Comparison of ENCODE assay signal across 13 cellular contexts in the genomic region with DNA sequence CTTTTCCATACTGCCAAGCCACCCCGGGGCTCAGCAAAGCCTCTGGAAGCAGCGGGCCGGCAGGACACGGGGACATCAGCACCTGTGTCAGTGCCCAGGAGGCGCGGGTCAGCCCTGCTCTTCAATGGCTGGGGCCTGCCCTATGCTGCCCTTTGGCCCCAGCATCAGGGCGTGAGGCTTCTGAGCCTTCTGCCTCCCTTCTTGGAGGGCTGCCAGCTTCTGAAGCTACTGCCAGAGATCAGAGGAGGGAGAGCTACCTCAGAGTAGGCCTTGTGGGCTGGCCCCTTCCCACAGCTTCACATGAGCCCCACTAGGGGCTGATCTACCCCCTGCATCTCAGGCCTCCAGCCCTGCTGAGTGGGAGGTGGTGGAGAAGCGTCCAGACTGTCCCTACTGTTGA. TPM values are rescaled to one million over a fixed set of nuclear protein-coding genes. Genes with fewer than 3 reads are reported as not detected.
DNase-seq lines count a peak whose midpoint lies in the region; FAIRE-seq and TF ChIP-seq lines count a peak whose summit lies in the region.
"Had no signal": no experiment of that assay in that cellular context is flagged by ENCODE, and none has a peak within 500 bp of the region (broad histone marks: within the 10 kb centered on the region; RNA-seq: fewer than 3 reads in every experiment).

No MANE protein-coding gene starts in this region.

- peak overlapping the region; percentile 38 for H3K27ac ChIP-seq in endodermal cell (ENCODE audit: low read depth, low read length)
- no peak overlapping the region for H3K27ac ChIP-seq in CD4-positive, alpha-beta memory T cell (ENCODE audit: low read depth, low read length)
- H3K27ac ChIP-seq: gastrocnemius medialis, tibial artery had no signal

- CTCF ChIA-PET in activated CD4-positive, alpha-beta T cell treated with anti-CD3 and anti-CD28 coated beads, Interleukin-2, amount 10 ng/mL, durations not matched to agents 7 days and 5 days (lab: Charles Lee) = interaction anchor here (1.0 kb wide), 1 partner anchor 25 kb away, joined by 5 read pairs; no protein-coding TSS in a partner anchor
- CTCF ChIA-PET in CD4-positive, alpha-beta memory T cell (lab: Charles Lee; ENCODE audit: partially characterized antibody) = no interaction called here

- intact Hi-C loops in CD4-positive, alpha-beta memory T cell (cut with micrococcal nuclease) = no loop called here

- POLR2A ChIA-PET in activated CD4-positive, alpha-beta T cell treated with anti-CD3 and anti-CD28 coated beads, Interleukin-2, amount 10 ng/mL, durations not matched to agents 7 days and 5 days (lab: Charles Lee) = no interaction called here
- POLR2A ChIA-PET in CD4-positive, alpha-beta memory T cell (lab: Charles Lee; ENCODE audit: partially characterized antibody) = no interaction called here

- H3K4me3 ChIP-seq in endodermal cell (ENCODE audit: low read length) = no peak overlapping the region
- no peak overlapping the region for H3K4me3 ChIP-seq in CD4-positive, alpha-beta memory T cell (ENCODE audit: low read length in 2 of 2)
- H3K4me3 ChIP-seq: gastrocnemius medialis, GM12878, tibial artery had no signal

- peak overlapping the region; percentile 27 for H3K27ac Mint-ChIP-seq in activated CD4-positive, alpha-beta T cell treated with anti-CD3 and anti-CD28 coated beads, Interleukin-2, amount 10 ng/mL, durations not matched to agents 7 days and 5 days
- no peak overlapping the region for H3K27ac Mint-ChIP-seq in endodermal cell
- no peak overlapping the region for H3K27ac Mint-ChIP-seq in CD4-positive, alpha-beta memory T cell
- H3K27ac Mint-ChIP-seq: activated T-cell treated with anti-CD3 and anti-CD28 coated beads, Interleukin-2, amount 50 U/mL, for 72 hours had no signal

- no peak for FAIRE-seq in urothelium cell line (lab: Jason Lieb, UNC)
- FAIRE-seq: GM12878, islet of Langerhans had no signal

- peaks cover 2% of the 10 kb centered on the region for H3K4me1 Mint-ChIP-seq in activated CD4-positive, alpha-beta T cell treated with anti-CD3 and anti-CD28 coated beads, Interleukin-2, amount 10 ng/mL, durations not matched to agents 7 days and 5 days
- H3K4me1 Mint-ChIP-seq in endodermal cell = peaks cover 10% of the 10 kb centered on the region
- peaks cover 2 to 16% (median 4%) of the 10 kb centered on the region in 4 donors for H3K4me1 Mint-ChIP-seq in CD4-positive, alpha-beta memory T cell

- peaks cover 2% of the 10 kb centered on the region for H3K27me3 Mint-ChIP-seq in activated CD4-positive, alpha-beta T cell treated with anti-CD3 and anti-CD28 coated beads, Interleukin-2, amount 10 ng/mL, durations not matched to agents 7 days and 5 days
- no peaks in the 10 kb centered on the region for H3K27me3 Mint-ChIP-seq in endodermal cell (ENCODE audit: insufficient read depth)
- no peaks in the 10 kb centered on the region for H3K27me3 Mint-ChIP-seq in CD4-positive, alpha-beta memory T cell

- no peak overlapping the region for H3K9ac ChIP-seq in endodermal cell (ENCODE audit: extremely low read depth, low read length, poor library complexity, severe bottlenecking)

- no peak for DNase-seq in activated CD4-positive, alpha-beta T cell treated with anti-CD3 and anti-CD28 coated beads, Interleukin-2, amount 10 ng/mL, durations not matched to agents 7 days and 5 days
- DNase-seq in activated CD4-positive, alpha-beta T cell treated with anti-CD3 and anti-CD28 coated beads for 4 hours = no peak
- DNase-seq in RPMI8226 = peak; percentile 93
- no peak for DNase-seq in endodermal cell
- peak; percentile 33 for DNase-seq in urothelium cell line (ENCODE audit: low spot score)
- no peak for DNase-seq in A172 (ENCODE audit: low spot score)
- no peak for DNase-seq in pons (ENCODE audit: low spot score)
- no peak for DNase-seq in CD4-positive, alpha-beta memory T cell
- DNase-seq: activated T-cell treated with anti-CD3 and anti-CD28 coated beads, Interleukin-2, amount 50 U/mL, for 72 hours; gastrocnemius medialis; tibial artery had no signal

- no peaks in the 10 kb centered on the region for H3K27me3 ChIP-seq in endodermal cell (ENCODE audit: control insufficient read depth, insufficient read depth, low read length, poor library complexity, severe bottlenecking)
- H3K27me3 ChIP-seq in CD4-positive, alpha-beta memory T cell (ENCODE audit: insufficient read depth, low read length) = no peaks in the 10 kb centered on the region
- H3K27me3 ChIP-seq: gastrocnemius medialis had no signal

- H3K4me1 ChIP-seq in endodermal cell (ENCODE audit: control insufficient read depth, insufficient read depth, low read length) = peaks cover 8% of the 10 kb centered on the region
- peaks cover 2% of the 10 kb centered on the region for H3K4me1 ChIP-seq in CD4-positive, alpha-beta memory T cell (ENCODE audit: insufficient read depth, low read length)
- H3K4me1 ChIP-seq: gastrocnemius medialis had no signal

- H3K36me3 ChIP-seq in endodermal cell (ENCODE audit: control insufficient read depth, insufficient read depth, low read length) = no peaks in the 10 kb centered on the region
- H3K36me3 ChIP-seq in CD4-positive, alpha-beta memory T cell (ENCODE audit: insufficient read depth, low read length) = no peaks in the 10 kb centered on the region
- H3K36me3 ChIP-seq: gastrocnemius medialis, tibial artery had no signal

- H3K9me3 ChIP-seq in endodermal cell (ENCODE audit: control insufficient read depth, low read length) = no peaks in the 10 kb centered on the region
- no peaks in the 10 kb centered on the region for H3K9me3 ChIP-seq in CD4-positive, alpha-beta memory T cell (ENCODE audit: control insufficient read depth in 1 of 2, low read length in 2 of 2)
- H3K9me3 ChIP-seq: gastrocnemius medialis, tibial artery had no signal

- 85 to 89% methylated on average over 8 of the region's 8 CpGs for WGBS in endodermal cell (ENCODE audit: insufficient coverage in 1 of 2, insufficient read length in 1 of 2), 2 experiments

- no peaks in the 10 kb centered on the region for H3K9me3 Mint-ChIP-seq in activated CD4-positive, alpha-beta T cell treated with anti-CD3 and anti-CD28 coated beads, Interleukin-2, amount 10 ng/mL, durations not matched to agents 7 days and 5 days
- H3K9me3 Mint-ChIP-seq in endodermal cell = no peaks in the 10 kb centered on the region
- H3K9me3 Mint-ChIP-seq in CD4-positive, alpha-beta memory T cell = no peaks in the 10 kb centered on the region
- H3K9me3 Mint-ChIP-seq: activated T-cell treated with anti-CD3 and anti-CD28 coated beads, Interleukin-2, amount 50 U/mL, for 72 hours had no signal

- H3K36me3 Mint-ChIP-seq in activated CD4-positive, alpha-beta T cell treated with anti-CD3 and anti-CD28 coated beads, Interleukin-2, amount 10 ng/mL, durations not matched to agents 7 days and 5 days (ENCODE audit: low read depth) = no peaks in the 10 kb centered on the region
- no peaks in the 10 kb centered on the region for H3K36me3 Mint-ChIP-seq in endodermal cell (ENCODE audit: low read depth)
- H3K36me3 Mint-ChIP-seq in CD4-positive, alpha-beta memory T cell = no peaks in the 10 kb centered on the region

- no peak overlapping the region for H3K4me3 Mint-ChIP-seq in activated CD4-positive, alpha-beta T cell treated with anti-CD3 and anti-CD28 coated beads, Interleukin-2, amount 10 ng/mL, durations not matched to agents 7 days and 5 days
- no peak overlapping the region for H3K4me3 Mint-ChIP-seq in endodermal cell
- H3K4me3 Mint-ChIP-seq in CD4-positive, alpha-beta memory T cell = no peak overlapping the region
- H3K4me3 Mint-ChIP-seq: activated T-cell treated with anti-CD3 and anti-CD28 coated beads, Interleukin-2, amount 50 U/mL, for 72 hours had no signal

- peak; percentile 19 for TF ChIP-seq CTCF in endodermal cell (conservative IDR thresholded peaks at IDR 0.05)

RNA-seq across cellular contexts. Expression of a gene that starts 13.0 kb away (rescaled TPM):
- total RNA-seq in activated CD4-positive, alpha-beta T cell treated with anti-CD3 and anti-CD28 coated beads, Interleukin-2, amount 10 ng/mL, durations not matched to agents 7 days and 5 days = 10 to 100 TPM; 17.5 to 19.2 TPM
- total RNA-seq in endodermal cell = 10 to 100 TPM; 30.1 to 32.2 TPM
- polyA plus RNA-seq in endodermal cell (2013, experiment 1 of 2) = 27.7 TPM
- 24.2 TPM for polyA plus RNA-seq in endodermal cell (2013, experiment 2 of 2)
- total RNA-seq in A172 (2014; rRNA removed; shearing (Covaris generic)) = 57.3 and 58.9 TPM in 2 replicates
- total RNA-seq in CD4-positive, alpha-beta memory T cell = 10 to 100 TPM; 31.1 to 34.6 TPM
- 10 to 100 TPM; 28.6 to 38.4 TPM for polyA plus RNA-seq in CD4-positive, alpha-beta memory T cell

RNA-seq across cellular contexts. Expression of a gene that starts 21.7 kb away (rescaled TPM):
- 10 to 100 TPM; 35.3 to 40.9 TPM for total RNA-seq in activated CD4-positive, alpha-beta T cell treated with anti-CD3 and anti-CD28 coated beads, Interleukin-2, amount 10 ng/mL, durations not matched to agents 7 days and 5 days
- total RNA-seq in endodermal cell = 10 to 100 TPM in 1 of 2 donors, 1 to 10 TPM in 1; 8.5 to 14.6 TPM
- polyA plus RNA-seq in endodermal cell (2013, experiment 1 of 2) = 14.7 TPM
- polyA plus RNA-seq in endodermal cell (2013, experiment 2 of 2) = 11.5 TPM
- 46.9 and 53.7 TPM in 2 replicates for total RNA-seq in A172 (2014; rRNA removed; shearing (Covaris generic))
- 10 to 100 TPM; 39.6 to 40.0 TPM for total RNA-seq in CD4-positive, alpha-beta memory T cell
- polyA plus RNA-seq in CD4-positive, alpha-beta memory T cell = 10 to 100 TPM; 66.2 to 68.3 TPM

RNA-seq across cellular contexts. Expression of a gene that starts 21.8 kb away (rescaled TPM):
- total RNA-seq in activated CD4-positive, alpha-beta T cell treated with anti-CD3 and anti-CD28 coated beads, Interleukin-2, amount 10 ng/mL, durations not matched to agents 7 days and 5 days = 10 to 100 TPM; 40.8 to 46.5 TPM
- total RNA-seq in endodermal cell = 10 to 100 TPM; 21.8 TPM
- 34.3 TPM for polyA plus RNA-seq in endodermal cell (2013, experiment 1 of 2)
- 30.3 TPM for polyA plus RNA-seq in endodermal cell (2013, experiment 2 of 2)
- total RNA-seq in A172 (2014; rRNA removed; shearing (Covaris generic)) = 23.1 and 24.8 TPM in 2 replicates
- 10 to 100 TPM; 50.0 to 53.0 TPM for total RNA-seq in CD4-positive, alpha-beta memory T cell
- polyA plus RNA-seq in CD4-positive, alpha-beta memory T cell = 10 to 100 TPM; 39.6 to 41.9 TPM

RNA-seq across cellular contexts. Expression of a gene that starts 26.8 kb away (rescaled TPM):
- total RNA-seq in activated CD4-positive, alpha-beta T cell treated with anti-CD3 and anti-CD28 coated beads, Interleukin-2, amount 10 ng/mL, durations not matched to agents 7 days and 5 days = 1 to 10 TPM; 3.5 to 3.6 TPM
- total RNA-seq in endodermal cell = 1 to 10 TPM in 1 of 2 donors, under 1 TPM in 1; 0.22 to 1.4 TPM
- polyA plus RNA-seq in endodermal cell (2013, experiment 1 of 2) = 4.4 TPM
- polyA plus RNA-seq in endodermal cell (2013, experiment 2 of 2) = 2.6 TPM
- 0.09 and 0.62 TPM in 2 replicates for total RNA-seq in A172 (2014; rRNA removed; shearing (Covaris generic))
- 1 to 10 TPM; 3.7 to 4.2 TPM for total RNA-seq in CD4-positive, alpha-beta memory T cell
- not detected for polyA plus RNA-seq in CD4-positive, alpha-beta memory T cell

RNA-seq across cellular contexts. Expression of a gene that starts 31.7 kb away (rescaled TPM):
- 100 to 1,000 TPM in 1 of 2 experiments, 10 to 100 TPM in 1; 88.3 to 122 TPM for total RNA-seq in activated CD4-positive, alpha-beta T cell treated with anti-CD3 and anti-CD28 coated beads, Interleukin-2, amount 10 ng/mL, durations not matched to agents 7 days and 5 days
- total RNA-seq in endodermal cell = 10 to 100 TPM in 1 of 2 donors, 1 to 10 TPM in 1; 9.4 to 17.2 TPM
- 15.8 TPM for polyA plus RNA-seq in endodermal cell (2013, experiment 1 of 2)
- polyA plus RNA-seq in endodermal cell (2013, experiment 2 of 2) = 15.9 TPM
- total RNA-seq in A172 (2014; rRNA removed; shearing (Covaris generic)) = 12.9 and 16.9 TPM in 2 replicates
- total RNA-seq in CD4-positive, alpha-beta memory T cell = 10 to 100 TPM; 81.9 to 86.9 TPM
- polyA plus RNA-seq in CD4-positive, alpha-beta memory T cell = 10 to 100 TPM; 37.5 to 62.3 TPM

Comparison
In these comparisons a context has a peak if more than half of its experiments do, and no peak if none do; other contexts are left out.
1. DNase-seq: peak in RPMI8226 (single experiment) and urothelium cell line (single experiment); none in activated CD4-positive, alpha-beta T cell treated with anti-CD3 and anti-CD28 coated beads, Interleukin-2, amount 10 ng/mL, durations not matched to agents 7 days and 5 days (single experiment), activated CD4-positive, alpha-beta T cell treated with anti-CD3 and anti-CD28 coated beads for 4 hours (0 of 2), endodermal cell (single experiment), A172 (single experiment), pons (single experiment) and CD4-positive, alpha-beta memory T cell (0 of 5).